ENCODE assay signal across 9 cellular contexts in the genomic region with DNA sequence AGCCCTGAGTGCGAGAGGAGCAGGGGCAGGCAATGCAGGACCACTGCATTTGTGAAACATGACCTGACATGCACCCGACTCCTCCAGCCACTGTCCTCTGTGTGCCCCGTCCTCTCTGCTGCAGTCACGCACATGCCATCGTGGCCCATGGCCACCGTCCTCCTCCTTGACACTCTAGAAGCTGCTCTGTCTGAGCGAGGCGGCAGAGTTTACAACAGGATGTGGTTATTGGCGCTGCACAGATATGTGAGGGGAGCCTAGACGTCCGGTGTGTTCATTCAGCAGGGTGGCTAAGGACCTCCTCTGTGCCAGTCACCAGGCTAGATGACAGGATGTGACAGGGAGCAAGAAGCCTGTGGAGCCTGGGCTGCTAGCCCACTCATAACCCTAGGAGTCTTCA.
A peak's percentile ranks its signal among the peaks of the same experiment; 100 is the strongest.
DNase-seq lines count a peak whose midpoint lies in the region; ATAC-seq and TF ChIP-seq lines count a peak whose summit lies in the region.
"Had no signal": no experiment of that assay in that cellular context is flagged by ENCODE, and none has a peak within 500 bp of the region (broad histone marks: within the 10 kb centered on the region; RNA-seq: fewer than 3 reads in every experiment).

No MANE protein-coding gene starts in this region.

- no peaks in the 10 kb centered on the region for H3K27me3 ChIP-seq in Peyer's patch

- no peaks in the 10 kb centered on the region for H3K36me3 Mint-ChIP-seq in natural killer cell treated with Interleukin-12 subunit alpha and Interleukin-12 subunit beta and Interleukin-15 and Interleukin-18, amount 100 ng/mL, for 72 hours

- no peak for TF ChIP-seq CTCF in Peyer's patch (IDR thresholded peaks at IDR 0.05)

- no peaks in the 10 kb centered on the region for H3K36me3 ChIP-seq in Peyer's patch
- H3K36me3 ChIP-seq: thoracic aorta had no signal

- H3K27me3 Mint-ChIP-seq in natural killer cell treated with Interleukin-12 subunit alpha and Interleukin-12 subunit beta and Interleukin-15 and Interleukin-18, amount 100 ng/mL, for 72 hours: no peaks in the 10 kb centered on the region

- peak; percentile 95 for ATAC-seq in GM18508 (IDR thresholded peaks at IDR 0.05; ENCODE audit: insufficient read depth, unreplicated experiment)
- ATAC-seq in HG02678 (IDR thresholded peaks at IDR 0.05; ENCODE audit: unreplicated experiment): peak; percentile 100
- peak; percentile 99 for ATAC-seq in natural killer cell treated with Interleukin-12 subunit alpha and Interleukin-12 subunit beta and Interleukin-15 and Interleukin-18, amount 100 ng/mL, for 72 hours

- H3K4me3 Mint-ChIP-seq in natural killer cell treated with Interleukin-12 subunit alpha and Interleukin-12 subunit beta and Interleukin-15 and Interleukin-18, amount 100 ng/mL, for 72 hours: peak overlapping the region; percentile 81

- peak in 2 of 3 donors; percentile 88 to 92 for DNase-seq in Peyer's patch
- peak; percentile 90 for DNase-seq in activated effector memory CD4-positive, alpha-beta T cell treated with anti-CD3 and anti-CD28 coated beads, Interleukin-2, amount 50 U/mL, for 16 hours
- peak; percentile 89 for DNase-seq in natural killer cell treated with Interleukin-12 subunit alpha and Interleukin-12 subunit beta and Interleukin-15 and Interleukin-18, amount 100 ng/mL, for 72 hours (ENCODE audit: low spot score)
- DNase-seq in iPS-NIHi7 (ENCODE audit: extremely low spot score): no peak
- no peak for DNase-seq in NCI-H510A treated with DMSO at 0.1 percent for 48 hours (lab: John Stamatoyannopoulos, UW)
- no peak for DNase-seq in pons (ENCODE audit: low spot score)

- H3K9me3 ChIP-seq in Peyer's patch: no peaks in the 10 kb centered on the region
- H3K9me3 ChIP-seq: thoracic aorta had no signal

- H3K4me3 ChIP-seq in Peyer's patch: peak overlapping the region; percentile 10 to 33 (median 10)
- H3K4me3 ChIP-seq: thoracic aorta had no signal

- peak in 1 of 2 donors; percentile 13 for TF ChIP-seq POLR2A in Peyer's patch (IDR thresholded peaks at IDR 0.05)

- H3K4me1 ChIP-seq in Peyer's patch: no peaks in the 10 kb centered on the region

- peak overlapping the region; percentile 54 to 94 (median 80) for H3K27ac ChIP-seq in Peyer's patch
- H3K27ac ChIP-seq: thoracic aorta had no signal

- peak overlapping the region; percentile 90 to 94 for H3K27ac Mint-ChIP-seq in natural killer cell treated with Interleukin-12 subunit alpha and Interleukin-12 subunit beta and Interleukin-15 and Interleukin-18, amount 100 ng/mL, for 72 hours

- H3K4me1 Mint-ChIP-seq in natural killer cell treated with Interleukin-12 subunit alpha and Interleukin-12 subunit beta and Interleukin-15 and Interleukin-18, amount 100 ng/mL, for 72 hours (ENCODE audit: low read depth in 2 of 2): peaks cover 38 to 41% of the 10 kb centered on the region in 2 donors

- H3K9me3 Mint-ChIP-seq in natural killer cell treated with Interleukin-12 subunit alpha and Interleukin-12 subunit beta and Interleukin-15 and Interleukin-18, amount 100 ng/mL, for 72 hours: peaks cover 5% of the 10 kb centered on the region

Comparison
In these comparisons a context has a peak if more than half of its experiments do, and no peak if none do; other contexts are left out.
1. DNase-seq: peak in Peyer's patch (2 of 3), activated effector memory CD4-positive, alpha-beta T cell treated with anti-CD3 and anti-CD28 coated beads, Interleukin-2, amount 50 U/mL, for 16 hours (single experiment) and natural killer cell treated with Interleukin-12 subunit alpha and Interleukin-12 subunit beta and Interleukin-15 and Interleukin-18, amount 100 ng/mL, for 72 hours (single experiment); none in iPS-NIHi7 (single experiment), NCI-H510A treated with DMSO at 0.1 percent for 48 hours (single experiment) and pons (single experiment).
2. Peak in every context shown above with its lines, with median percentiles within 50 percentile points of each other: ATAC-seq.